In genomic region chr6:136547336-136547735, GRCh38 we compare ENCODE assay signal across 9 cellular contexts. TPM values are rescaled to one million over a fixed set of nuclear protein-coding genes. Genes with fewer than 3 reads are reported as not detected.
DNase-seq lines count a peak whose midpoint lies in the region; ATAC-seq and TF ChIP-seq lines count a peak whose summit lies in the region.
"Had no signal": no experiment of that assay in that cellular context is flagged by ENCODE, and none has a peak within 500 bp of the region (broad histone marks: within the 10 kb centered on the region; RNA-seq: fewer than 3 reads in every experiment).

No MANE protein-coding gene starts in this region.

- H3K9me2 ChIP-seq in Loucy (replicated peaks; ENCODE audit: low read depth, low read length), result no peaks in the 10 kb centered on the region

- H3K4me3 ChIP-seq in Loucy (ENCODE audit: low read length, poor library complexity, severe bottlenecking), result no peak overlapping the region
- H3K4me3 ChIP-seq in kidney epithelial cell (ENCODE audit: low read depth, low read length), result no peak overlapping the region

- H3K4me1 ChIP-seq in Loucy (ENCODE audit: insufficient read depth, low read length, poor library complexity, severe bottlenecking), result no peaks in the 10 kb centered on the region

- no peak overlapping the region for H3K9ac ChIP-seq in Loucy (ENCODE audit: low read depth, low read length, poor library complexity, severe bottlenecking)

- no peaks in the 10 kb centered on the region for H3K36me3 Mint-ChIP-seq in activated naive CD4-positive, alpha-beta T cell treated with anti-CD3 and anti-CD28 coated beads, Interleukin-2, amount 50 U/mL, for 72 hours

- H4K20me1 ChIP-seq in Loucy (ENCODE audit: insufficient read depth, low read length, poor library complexity, severe bottlenecking), result no peaks in the 10 kb centered on the region

- ATAC-seq in HG03571 (IDR thresholded peaks at IDR 0.05; ENCODE audit: unreplicated experiment), result no peak
- no peak for ATAC-seq in activated naive CD4-positive, alpha-beta T cell treated with anti-CD3 and anti-CD28 coated beads, Interleukin-2, amount 50 U/mL, for 72 hours
- ATAC-seq in GM18511 (IDR thresholded peaks at IDR 0.05; ENCODE audit: unreplicated experiment), result no peak

- peak; percentile 28 for DNase-seq in DMS79 (lab: John Stamatoyannopoulos, UW)
- no peak for DNase-seq in kidney epithelial cell (ENCODE audit: low read depth)
- no peak for DNase-seq in activated naive CD4-positive, alpha-beta T cell treated with anti-CD3 and anti-CD28 coated beads, Interleukin-2, amount 50 U/mL, for 72 hours (ENCODE audit: low spot score in 2 of 2)
- no peak for DNase-seq in activated CD4-positive, alpha-beta T cell treated with anti-CD3 and anti-CD28 coated beads for 4 hours

- no peaks in the 10 kb centered on the region for H3K79me2 ChIP-seq in Loucy (ENCODE audit: insufficient read depth, low read length)

- no peaks in the 10 kb centered on the region for H3F3A ChIP-seq in Loucy (ENCODE audit: low read depth)

- no peak overlapping the region for H2AFZ ChIP-seq in Loucy (ENCODE audit: low read length)

- peak overlapping the region; percentile 11; the same call in 1 of the 2 replicates for H3K27ac ChIP-seq in VCaP

- no peak overlapping the region for H3K4me2 ChIP-seq in Loucy (ENCODE audit: low read depth, low read length, poor library complexity, severe bottlenecking)

- TF ChIP-seq CTCF in Loucy (conservative IDR thresholded peaks at IDR 0.05; ENCODE audit: low read length) (peak; percentile 57), VCaP (conservative IDR thresholded peaks at IDR 0.05) (peak; percentile 93), kidney epithelial cell (IDR thresholded peaks at IDR 0.05; ENCODE audit: insufficient read depth, low read length, poor library complexity, severe bottlenecking) (peak; percentile 85)

- no peak overlapping the region for H3K27ac Mint-ChIP-seq in activated naive CD4-positive, alpha-beta T cell treated with anti-CD3 and anti-CD28 coated beads, Interleukin-2, amount 50 U/mL, for 72 hours
- H3K27ac Mint-ChIP-seq: IgD-negative memory B cell had no signal

- no peaks in the 10 kb centered on the region for H3K9me3 ChIP-seq in Loucy (ENCODE audit: insufficient read depth, low read depth, low read length)

- H3K9me3 Mint-ChIP-seq in activated naive CD4-positive, alpha-beta T cell treated with anti-CD3 and anti-CD28 coated beads, Interleukin-2, amount 50 U/mL, for 72 hours, result no peaks in the 10 kb centered on the region
- H3K9me3 Mint-ChIP-seq: IgD-negative memory B cell had no signal

- peaks cover 15% of the 10 kb centered on the region for H3K27me3 ChIP-seq in Loucy (ENCODE audit: insufficient read depth, low read length, poor library complexity, severe bottlenecking)
- H3K27me3 ChIP-seq in kidney epithelial cell (ENCODE audit: control insufficient read depth, insufficient read depth, low read length), result no peaks in the 10 kb centered on the region

- H3K36me3 ChIP-seq in Loucy (ENCODE audit: insufficient read depth, low read length) (no peaks in the 10 kb centered on the region), kidney epithelial cell (ENCODE audit: control insufficient read depth, insufficient read depth, low read length) (no peaks in the 10 kb centered on the region)

RNA-seq across cellular contexts. Expression of gene MAP7, which starts 2.9 kb away (rescaled TPM):
- 16.0 and 17.6 TPM in 2 replicates for total RNA-seq in kidney epithelial cell
- 1 to 10 TPM; 1.3 to 2.7 TPM for total RNA-seq in activated naive CD4-positive, alpha-beta T cell treated with anti-CD3 and anti-CD28 coated beads, Interleukin-2, amount 50 U/mL, for 72 hours
